ENCODE assay signal across 21 cellular contexts in genomic region chr7:63067897-63068585, GRCh38.
DNase-seq lines count a peak whose midpoint lies in the region; ATAC-seq and TF ChIP-seq lines count a peak whose summit lies in the region.
"Had no signal": no experiment of that assay in that cellular context is flagged by ENCODE, and none has a peak within 500 bp of the region (broad histone marks: within the 10 kb centered on the region; RNA-seq: fewer than 3 reads in every experiment).

No MANE protein-coding gene starts in this region.

- intact Hi-C loops in MCF 10A (cut with micrococcal nuclease) (no loop called here), left ventricle myocardium superior (cut with micrococcal nuclease) (no loop called here), vagina (cut with DNase I) (no loop called here)
- intact Hi-C loops in activated naive CD4-positive, alpha-beta T cell treated with anti-CD3 and anti-CD28 coated beads for 36 hours (cut with micrococcal nuclease), result no loop called here

- H3K9me3 ChIP-seq in vagina, result no peaks in the 10 kb centered on the region

- H3K9me3 Mint-ChIP-seq in MCF 10A (ENCODE audit: unreplicated experiment), result peaks cover 15% of the 10 kb centered on the region
- H3K9me3 Mint-ChIP-seq in activated naive CD4-positive, alpha-beta T cell treated with anti-CD3 and anti-CD28 coated beads for 36 hours, result peaks cover 16% of the 10 kb centered on the region

- no peak overlapping the region for H3K4me3 Mint-ChIP-seq in MCF 10A (ENCODE audit: unreplicated experiment)
- no peak overlapping the region for H3K4me3 Mint-ChIP-seq in activated naive CD4-positive, alpha-beta T cell treated with anti-CD3 and anti-CD28 coated beads for 36 hours
- H3K4me3 Mint-ChIP-seq: activated CD8-positive, alpha-beta T cell treated with anti-CD3 and anti-CD28 coated beads for 36 hours; activated naive CD8-positive, alpha-beta T cell treated with anti-CD3 and anti-CD28 coated beads, Interleukin-2, amount 50 U/mL, for 24 hours; CD4-positive, CD25-positive, alpha-beta regulatory T cell; neural crest cell; T-cell had no signal

- no peak for TF ChIP-seq POLR2A in vagina (IDR thresholded peaks at IDR 0.05)

- POLR2A ChIA-PET in MCF 10A (lab: Yijun Ruan, JAX), result no interaction called here

- no peak overlapping the region for H3K4me3 ChIP-seq in vagina
- H3K4me3 ChIP-seq: heart right ventricle had no signal

- TF ChIP-seq CTCF in MCF 10A (IDR thresholded peaks at IDR 0.05; ENCODE audit: unreplicated experiment) (no peak), vagina (IDR thresholded peaks at IDR 0.05) (no peak)

- H3K36me3 ChIP-seq in vagina, result no peaks in the 10 kb centered on the region
- H3K36me3 ChIP-seq: heart right ventricle had no signal

- no peak overlapping the region for H3K27ac ChIP-seq in vagina
- H3K27ac ChIP-seq: heart right ventricle had no signal

- no peaks in the 10 kb centered on the region for H3K27me3 ChIP-seq in vagina
- H3K27me3 ChIP-seq: heart right ventricle had no signal

- peak; percentile 28 for ATAC-seq in left ventricle myocardium superior
- ATAC-seq: activated CD8-positive, alpha-beta T cell treated with anti-CD3 and anti-CD28 coated beads for 36 hours; activated naive CD8-positive, alpha-beta T cell treated with anti-CD3 and anti-CD28 coated beads, Interleukin-2, amount 50 U/mL, for 24 hours; T-cell had no signal

- no peaks in the 10 kb centered on the region for H3K27me3 Mint-ChIP-seq in MCF 10A (ENCODE audit: insufficient read depth, unreplicated experiment)
- H3K27me3 Mint-ChIP-seq in activated naive CD4-positive, alpha-beta T cell treated with anti-CD3 and anti-CD28 coated beads for 36 hours (ENCODE audit: low read depth), result no peaks in the 10 kb centered on the region
- H3K27me3 Mint-ChIP-seq: activated CD8-positive, alpha-beta T cell treated with anti-CD3 and anti-CD28 coated beads for 36 hours; activated naive CD8-positive, alpha-beta T cell treated with anti-CD3 and anti-CD28 coated beads, Interleukin-2, amount 50 U/mL, for 24 hours; CD4-positive, CD25-positive, alpha-beta regulatory T cell; T-cell had no signal

- in situ Hi-C loops in T47D (cut with HindIII; ENCODE audit: low pct_unique_long_range_greater_than_20kb, low sequenced_read_pairs), result no loop called here

- no TSS peak for BruUV-seq in MCF 10A (replicated peaks; lab: Mats Ljungman, UMichigan)

- no peaks in the 10 kb centered on the region for H3K4me1 ChIP-seq in vagina
- H3K4me1 ChIP-seq: heart right ventricle had no signal

- no peak overlapping the region for H3K27ac Mint-ChIP-seq in MCF 10A (ENCODE audit: low read depth, unreplicated experiment)
- H3K27ac Mint-ChIP-seq in activated naive CD4-positive, alpha-beta T cell treated with anti-CD3 and anti-CD28 coated beads for 36 hours, result no peak overlapping the region
- H3K27ac Mint-ChIP-seq: activated CD8-positive, alpha-beta T cell treated with anti-CD3 and anti-CD28 coated beads for 36 hours; activated naive CD8-positive, alpha-beta T cell treated with anti-CD3 and anti-CD28 coated beads, Interleukin-2, amount 50 U/mL, for 24 hours; CD4-positive, CD25-positive, alpha-beta regulatory T cell; T-cell had no signal

- H3K36me3 Mint-ChIP-seq in MCF 10A (ENCODE audit: insufficient read depth, unreplicated experiment), result no peaks in the 10 kb centered on the region
- H3K36me3 Mint-ChIP-seq in activated naive CD4-positive, alpha-beta T cell treated with anti-CD3 and anti-CD28 coated beads for 36 hours (ENCODE audit: low read depth), result peaks cover 2% of the 10 kb centered on the region
- H3K36me3 Mint-ChIP-seq: CD4-positive, CD25-positive, alpha-beta regulatory T cell; T-cell had no signal

- DNase-seq in T47D (ENCODE audit: low read depth in 1 of 2, low spot score in 1 of 2) (peak; percentile 94 to 99), MCF 10A (ENCODE audit: unreplicated experiment) (no peak), RPMI7951 (ENCODE audit: low read depth) (peak; percentile 35), left ventricle myocardium superior (peak; percentile 34), vagina (ENCODE audit: extremely low spot score in 2 of 2) (peak; percentile 67), foreskin melanocyte (no peak), hippocampal formation (lab: John Stamatoyannopoulos, UW) (no peak)
- DNase-seq in activated naive CD4-positive, alpha-beta T cell treated with anti-CD3 and anti-CD28 coated beads for 36 hours, result no peak
- DNase-seq: ACHN; activated CD8-positive, alpha-beta T cell treated with anti-CD3 and anti-CD28 coated beads for 36 hours; activated naive CD8-positive, alpha-beta T cell treated with anti-CD3 and anti-CD28 coated beads, Interleukin-2, amount 50 U/mL, for 24 hours; CD4-positive, CD25-positive, alpha-beta regulatory T cell; HCEC 1CT; KG1; kidney; NCI-H1092 treated with DMSO at 0.1 percent for 48 hours; NCI-H510A treated with DMSO at 0.1 percent for 48 hours; retina; T-cell had no signal

- CTCF ChIA-PET in MCF 10A (lab: Yijun Ruan, JAX), result interaction anchor here (1.2 kb wide), 1 partner anchor 274 kb away, joined by 4 read pairs; no protein-coding TSS in a partner anchor
- CTCF ChIA-PET in activated naive CD4-positive, alpha-beta T cell treated with anti-CD3 and anti-CD28 coated beads for 36 hours (lab: Charles Lee), result no interaction called here

- no peaks in the 10 kb centered on the region for H3K4me1 Mint-ChIP-seq in MCF 10A (ENCODE audit: insufficient read depth, unreplicated experiment)
- no peaks in the 10 kb centered on the region for H3K4me1 Mint-ChIP-seq in activated naive CD4-positive, alpha-beta T cell treated with anti-CD3 and anti-CD28 coated beads for 36 hours (ENCODE audit: low read depth)
- H3K4me1 Mint-ChIP-seq: activated naive CD8-positive, alpha-beta T cell treated with anti-CD3 and anti-CD28 coated beads, Interleukin-2, amount 50 U/mL, for 24 hours; CD4-positive, CD25-positive, alpha-beta regulatory T cell; neural crest cell; T-cell had no signal

Comparison
In these comparisons a context has a peak if more than half of its experiments do, and no peak if none do; other contexts are left out.
1. DNase-seq: peak in T47D (2 of 2), RPMI7951 (single experiment), left ventricle myocardium superior (single experiment) and vagina (2 of 2); none in MCF 10A (single experiment), foreskin melanocyte (single experiment), activated naive CD4-positive, alpha-beta T cell treated with anti-CD3 and anti-CD28 coated beads for 36 hours (single experiment) and hippocampal formation (0 of 2).